In genomic region chr1:93817819-93818569, GRCh38 we compare ENCODE assay signal across 10 cellular contexts.
DNase-seq lines count a peak whose midpoint lies in the region; ATAC-seq and TF ChIP-seq lines count a peak whose summit lies in the region.
"Had no signal": no experiment of that assay in that cellular context is flagged by ENCODE, and none has a peak within 500 bp of the region (broad histone marks: within the 10 kb centered on the region; RNA-seq: fewer than 3 reads in every experiment).

No MANE protein-coding gene starts in this region.

- no peaks in the 10 kb centered on the region for H3K36me3 ChIP-seq in HEK293 (ENCODE audit: control insufficient read depth in 2 of 2, insufficient read depth in 1 of 2, low read length in 2 of 2)

- H3K4me3 ChIP-seq in HEK293 (ENCODE audit: low read depth, low read length) = no peak overlapping the region

- POLR2A ChIA-PET in HEK293 (lab: Yijun Ruan, JAX) = interaction anchor here (0.5 to 1.2 kb wide), 2 partner anchors 28 to 43 kb away, joined by 3 to 7 read pairs; no protein-coding TSS in a partner anchor

- H3K27me3 Mint-ChIP-seq in T-helper 2 cell treated with Interferon-gamma antibody and Interleukin-4, amounts not matched to agents 5 μg/mL and 100 μg/mL, for 36 hours (ENCODE audit: low read depth) = peaks cover 13% of the 10 kb centered on the region
- H3K27me3 Mint-ChIP-seq in dendritic cell treated with granulocyte-macrophage colony-stimulating factor and Interleukin-4, amounts not matched to agents 40 ng/mL and 50 ng/mL, for 4 days = no peaks in the 10 kb centered on the region

- H3K27ac Mint-ChIP-seq in T-helper 2 cell treated with Interferon-gamma antibody and Interleukin-4, amounts not matched to agents 5 μg/mL and 100 μg/mL, for 36 hours = peak overlapping the region; percentile 49
- peak overlapping the region; percentile 76 for H3K27ac Mint-ChIP-seq in dendritic cell treated with granulocyte-macrophage colony-stimulating factor and Interleukin-4, amounts not matched to agents 40 ng/mL and 50 ng/mL, for 4 days

- no peak for DNase-seq in T-helper 2 cell treated with Interferon-gamma antibody and Interleukin-4, amounts not matched to agents 5 μg/mL and 100 μg/mL, for 36 hours (ENCODE audit: low spot score)
- peak; percentile 25 for DNase-seq in stimulated activated CD4-positive, alpha-beta T cell treated with anti-CD3 and anti-CD28 coated beads, Interleukin-4, amount 100 ng/mL, for 24 hours
- DNase-seq in left lobe of liver (ENCODE audit: low spot score) (no peak), hippocampal formation (lab: John Stamatoyannopoulos, UW) (no peak), NCI-H1436 treated with DMSO at 0.1 percent for 48 hours (lab: John Stamatoyannopoulos, UW) (no peak), NCI-H1417 treated with DMSO at 0.1 percent for 48 hours (lab: John Stamatoyannopoulos, UW) (no peak)

- ATAC-seq in left lobe of liver = no peak
- ATAC-seq: Panc1 had no signal

- H3K9me3 Mint-ChIP-seq in T-helper 2 cell treated with Interferon-gamma antibody and Interleukin-4, amounts not matched to agents 5 μg/mL and 100 μg/mL, for 36 hours = no peaks in the 10 kb centered on the region
- no peaks in the 10 kb centered on the region for H3K9me3 Mint-ChIP-seq in dendritic cell treated with granulocyte-macrophage colony-stimulating factor and Interleukin-4, amounts not matched to agents 40 ng/mL and 50 ng/mL, for 4 days
- H3K9me3 Mint-ChIP-seq: brain had no signal

- TF ChIP-seq CTCF in HEK293 (tag by site-specific recombination; IDR thresholded peaks at IDR 0.05) = no peak

- intact Hi-C loops in dendritic cell treated with granulocyte-macrophage colony-stimulating factor and Interleukin-4, amounts not matched to agents 40 ng/mL and 50 ng/mL, for 4 days (cut with micrococcal nuclease) = loop anchor here (10.0 kb wide), 1 partner anchor 383 kb away; no protein-coding TSS in a partner anchor

- peaks cover 7% of the 10 kb centered on the region; the same call in 1 of the 2 replicates for H3K4me1 ChIP-seq in HEK293 (ENCODE audit: control insufficient read depth, insufficient read depth, low read length)

- no peak overlapping the region for H3K27ac ChIP-seq in HEK293 (ENCODE audit: extremely low read depth, low read depth, low read length)

- peaks cover 28% of the 10 kb centered on the region for H3K4me1 Mint-ChIP-seq in T-helper 2 cell treated with Interferon-gamma antibody and Interleukin-4, amounts not matched to agents 5 μg/mL and 100 μg/mL, for 36 hours (ENCODE audit: low read depth)
- H3K4me1 Mint-ChIP-seq in dendritic cell treated with granulocyte-macrophage colony-stimulating factor and Interleukin-4, amounts not matched to agents 40 ng/mL and 50 ng/mL, for 4 days (ENCODE audit: low read depth) = peaks cover 49% of the 10 kb centered on the region

- H3K9me3 ChIP-seq in HEK293 (ENCODE audit: control insufficient read depth, insufficient read depth, low read depth, low read length) = no peaks in the 10 kb centered on the region

- CTCF ChIA-PET in HEK293 (lab: Yijun Ruan, JAX) = interaction anchor here (0.7 to 12.0 kb wide), 6 partner anchors 16 to 512 kb away, joined by 3 to 309 read pairs (median 4); no protein-coding TSS in a partner anchor

- H3K36me3 Mint-ChIP-seq in T-helper 2 cell treated with Interferon-gamma antibody and Interleukin-4, amounts not matched to agents 5 μg/mL and 100 μg/mL, for 36 hours (ENCODE audit: low read depth) = no peaks in the 10 kb centered on the region
- no peaks in the 10 kb centered on the region for H3K36me3 Mint-ChIP-seq in dendritic cell treated with granulocyte-macrophage colony-stimulating factor and Interleukin-4, amounts not matched to agents 40 ng/mL and 50 ng/mL, for 4 days (ENCODE audit: low read depth)
- H3K36me3 Mint-ChIP-seq: brain had no signal

- H3K4me3 Mint-ChIP-seq in T-helper 2 cell treated with Interferon-gamma antibody and Interleukin-4, amounts not matched to agents 5 μg/mL and 100 μg/mL, for 36 hours = peak overlapping the region; percentile 18
- no peak overlapping the region for H3K4me3 Mint-ChIP-seq in dendritic cell treated with granulocyte-macrophage colony-stimulating factor and Interleukin-4, amounts not matched to agents 40 ng/mL and 50 ng/mL, for 4 days
- H3K4me3 Mint-ChIP-seq: brain had no signal

TF ChIP-seq in HEK293, 187 proteins besides CTCF, POLR2A, EP300 and RAD21:
- TF ChIP-seq ZNF148 (tag by site-specific recombination; IDR thresholded peaks at IDR 0.05; ENCODE audit: borderline replicate concordance) (no peak), ZBTB20 (tag by site-specific recombination; IDR thresholded peaks at IDR 0.05) (peak; percentile 68), ZBTB26 (tag by site-specific recombination; optimal IDR thresholded peaks at IDR 0.05) (peak; percentile 9)
TF ChIP-seq in HEK293: peak in this region for 2.
